2 cellular contexts compared by ENCODE assay signal in the genomic region with DNA sequence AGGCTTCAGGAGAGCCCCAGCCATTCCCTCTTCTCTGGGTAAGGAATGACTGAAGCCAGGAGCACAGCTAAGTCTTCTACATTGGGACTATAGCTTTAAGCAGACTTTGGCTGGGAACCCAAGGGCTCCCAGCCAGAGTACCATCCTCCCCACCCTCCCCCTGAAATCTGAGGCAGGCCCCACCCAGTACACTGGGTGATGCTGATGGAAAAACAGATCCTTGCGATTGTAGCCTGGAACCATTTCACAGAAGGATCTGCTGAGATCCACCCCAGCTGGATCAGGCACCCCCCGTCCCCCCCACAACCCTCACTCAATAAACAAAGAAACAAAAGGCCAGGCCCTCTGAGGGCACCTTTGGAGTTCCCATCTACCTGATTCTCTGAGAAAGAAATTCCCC.
TF ChIP-seq lines count a peak whose summit lies in the region.

No MANE protein-coding gene starts in this region.

TF ChIP-seq in HCT116, 20 proteins besides CTCF, POLR2A, EP300 and RAD21 (continued from another document):
- TF ChIP-seq EGR1 (IDR thresholded peaks at IDR 0.05; ENCODE audit: low read depth), result no peak

TF ChIP-seq in GM12891, 5 proteins besides CTCF, POLR2A, EP300 and RAD21 (continued from another document):
- TF ChIP-seq PAX5 (IDR thresholded peaks at IDR 0.05; ENCODE audit: insufficient read depth, low read length, severe bottlenecking) (no peak), POLR2AphosphoS5 (IDR thresholded peaks at IDR 0.05; ENCODE audit: low read depth, low read length) (no peak), SPI1 (IDR thresholded peaks at IDR 0.05; ENCODE audit: low read depth, low read length) (no peak), POU2F2 (IDR thresholded peaks at IDR 0.05; ENCODE audit: low read depth, low read length) (no peak)
